Comparison of ENCODE assay signal across 8 cellular contexts in genomic region chr7:66281678-66282593, GRCh38.
A peak's percentile ranks its signal among the peaks of the same experiment; 100 is the strongest.
DNase-seq lines count a peak whose midpoint lies in the region; ATAC-seq lines count a peak whose summit lies in the region.

No MANE protein-coding gene starts in this region.

- no peak overlapping the region for H3K27ac Mint-ChIP-seq in T-helper 17 cell

- no peaks in the 10 kb centered on the region for H3K27me3 ChIP-seq in SJCRH30

- DNase-seq in G401 (ENCODE audit: low spot score), result peak; percentile 39
- peak; percentile 40 to 61 for DNase-seq in SJCRH30
- peak; percentile 75 for DNase-seq in fibroblast of the conjunctiva (ENCODE audit: low read depth)
- DNase-seq in renal cortical epithelial cell (ENCODE audit: low read depth), result peak; percentile 87
- no peak for DNase-seq in T-helper 17 cell
- DNase-seq in foreskin melanocyte, result no peak
- DNase-seq in cerebellum (ENCODE audit: low spot score), result no peak

- peaks cover 2% of the 10 kb centered on the region for H3K36me3 Mint-ChIP-seq in T-helper 17 cell (ENCODE audit: low read depth)

- H3K27ac ChIP-seq in SJCRH30, result peak overlapping the region; percentile 16

- H3K27me3 Mint-ChIP-seq in T-helper 17 cell, result peaks cover 5% of the 10 kb centered on the region

- no peak overlapping the region for H3K4me3 ChIP-seq in SJCRH30

- H3K4me1 ChIP-seq in SJCRH30, result peaks cover 5% of the 10 kb centered on the region

- in situ Hi-C loops in G401 (cut with HindIII; ENCODE audit: low sequenced_read_pairs), result no loop called here

- no peaks in the 10 kb centered on the region for H3K4me1 Mint-ChIP-seq in T-helper 17 cell

- no peak overlapping the region for H3K4me3 Mint-ChIP-seq in T-helper 17 cell

- H3K36me3 ChIP-seq in SJCRH30, result no peaks in the 10 kb centered on the region

- no peaks in the 10 kb centered on the region; the same call in 1 of the 2 replicates for H3K9me3 ChIP-seq in SJCRH30 (replicated peaks)
- no peaks in the 10 kb centered on the region for H3K9me3 ChIP-seq in T-helper 17 cell (ENCODE audit: control insufficient read depth, low read length, poor library complexity, severe bottlenecking)

- ATAC-seq in T-helper 17 cell (no peak), GM21619 (IDR thresholded peaks at IDR 0.05; ENCODE audit: unreplicated experiment) (no peak)

Comparison
In these comparisons a context has a peak if more than half of its experiments do, and no peak if none do; other contexts are left out.
1. DNase-seq: peak in G401 (single experiment), SJCRH30 (2 of 2), fibroblast of the conjunctiva (single experiment) and renal cortical epithelial cell (single experiment); none in T-helper 17 cell (0 of 3), foreskin melanocyte (single experiment) and cerebellum (single experiment).